Comparison of ENCODE assay signal across 10 cellular contexts in the genomic region with DNA sequence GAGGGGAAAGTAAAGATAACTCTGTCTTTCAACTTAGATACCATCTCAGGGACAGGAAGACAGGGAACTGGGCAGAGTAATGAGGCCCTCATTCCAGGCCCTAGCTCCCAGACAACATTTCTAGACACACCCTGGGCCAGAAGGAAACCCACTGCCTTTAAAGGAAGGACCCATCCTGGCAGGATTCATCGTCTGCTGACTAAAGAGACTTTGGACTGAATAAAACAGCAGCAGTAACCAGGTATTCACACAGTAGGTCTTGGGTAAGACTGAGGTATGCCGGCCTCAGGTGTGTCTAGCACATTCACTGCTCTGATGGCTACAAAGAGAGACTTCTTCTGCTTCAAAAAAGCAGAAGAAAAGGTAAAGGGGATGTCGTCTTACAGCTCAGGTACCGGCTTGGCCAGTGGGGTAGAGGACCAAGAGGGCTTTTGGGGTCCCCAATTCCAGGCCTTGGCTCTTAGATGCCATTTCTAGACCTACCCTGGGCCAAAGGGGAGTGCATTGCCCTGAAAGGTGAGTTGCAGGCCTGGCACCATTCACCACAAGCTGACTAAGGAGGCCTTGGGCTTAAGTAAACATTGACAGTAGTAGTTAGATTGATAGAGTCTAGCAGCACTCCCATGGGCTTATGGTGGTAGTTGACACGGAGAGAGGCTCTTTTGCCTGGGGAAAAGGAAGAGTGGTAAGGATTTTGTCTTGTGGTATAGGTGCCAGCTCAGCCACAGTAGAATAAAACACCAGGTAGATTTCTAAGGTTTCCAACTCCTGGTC. TPM values are rescaled to one million over a fixed set of nuclear protein-coding genes. Genes with fewer than 3 reads are reported as not detected.
DNase-seq lines count a peak whose midpoint lies in the region; ATAC-seq and TF ChIP-seq lines count a peak whose summit lies in the region.
"Had no signal": no experiment of that assay in that cellular context is flagged by ENCODE, and none has a peak within 500 bp of the region (broad histone marks: within the 10 kb centered on the region; RNA-seq: fewer than 3 reads in every experiment).

No MANE protein-coding gene starts in this region.

- ATAC-seq in GM21447 (IDR thresholded peaks at IDR 0.05; ENCODE audit: unreplicated experiment), result peak; percentile 15

- intact Hi-C loops in left ventricle myocardium inferior (cut with micrococcal nuclease), result no loop called here

- H3K27ac ChIP-seq in left ventricle myocardium inferior (replicated peaks), result peak overlapping the region; percentile 25

- in situ Hi-C loops in ACHN (cut with HindIII; ENCODE audit: low pct_ligation_motif_present, low pct_unique_long_range_greater_than_20kb, low sequenced_read_pairs), result no loop called here

- DNase-seq in ACHN (peak; percentile 18), NCI-H226 (peak; percentile 22), left ventricle myocardium inferior (no peak), SW 1271 (lab: John Stamatoyannopoulos, UW) (no peak), NCI-H2196 treated with DMSO at 0.1 percent for 48 hours (lab: John Stamatoyannopoulos, UW; ENCODE audit: unreplicated experiment) (no peak), NCI-H2171 (lab: John Stamatoyannopoulos, UW) (no peak), CD1c-positive myeloid dendritic cell (ENCODE audit: extremely low spot score) (no peak)
- DNase-seq: activated CD4-positive, alpha-beta T cell treated with anti-CD3 and anti-CD28 coated beads, Interleukin-2, amount 10 ng/mL, durations not matched to agents 24 days and 14 days; NCI-H1694 treated with DMSO at 0.1 percent for 48 hours had no signal

- no peak overlapping the region for H3K4me3 ChIP-seq in left ventricle myocardium inferior

- H3K4me1 ChIP-seq in left ventricle myocardium inferior, result peaks cover 60% of the 10 kb centered on the region

- TF ChIP-seq CTCF in left ventricle myocardium inferior (IDR thresholded peaks at IDR 0.05; ENCODE audit: borderline replicate concordance), result no peak

- H3K36me3 ChIP-seq in left ventricle myocardium inferior, result no peaks in the 10 kb centered on the region

- H3K9me3 ChIP-seq in left ventricle myocardium inferior (replicated peaks), result peaks cover 30% of the 10 kb centered on the region

- no peaks in the 10 kb centered on the region for H3K27me3 ChIP-seq in left ventricle myocardium inferior (ENCODE audit: low read depth)

RNA-seq across cellular contexts. Expression of gene SNX14, which starts 13.4 kb away (rescaled TPM):
- total RNA-seq in left ventricle myocardium inferior, result 33.7 TPM

Comparison
In these comparisons a context has a peak if more than half of its experiments do, and no peak if none do; other contexts are left out.
1. DNase-seq: peak in ACHN (single experiment) and NCI-H226 (single experiment); none in left ventricle myocardium inferior (single experiment), SW 1271 (0 of 2), NCI-H2196 treated with DMSO at 0.1 percent for 48 hours (single experiment), NCI-H2171 (single experiment) and CD1c-positive myeloid dendritic cell (single experiment).